In the genomic region with DNA sequence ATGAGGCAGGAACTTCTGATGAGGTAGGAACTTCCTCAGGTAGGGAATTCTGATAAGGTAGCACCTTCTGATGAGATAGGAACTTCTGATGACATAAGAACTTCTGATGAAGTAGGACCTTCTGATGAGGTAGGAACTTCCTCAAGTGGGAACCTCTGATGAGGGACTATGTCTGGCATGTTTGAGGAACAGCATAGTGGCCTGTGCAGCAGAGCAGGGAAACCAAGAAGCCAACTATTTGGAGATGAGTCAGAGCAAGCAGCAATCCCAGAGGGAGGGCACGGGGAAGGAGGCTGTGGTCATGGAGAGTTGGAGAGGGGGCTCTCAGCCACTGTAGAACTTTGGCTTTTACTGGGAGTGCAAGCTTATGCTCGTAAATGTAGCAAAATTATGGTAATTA, we compare ENCODE assay signal across 21 cellular contexts.
DNase-seq lines count a peak whose midpoint lies in the region; ATAC-seq, FAIRE-seq and TF ChIP-seq lines count a peak whose summit lies in the region.
"Had no signal": no experiment of that assay in that cellular context is flagged by ENCODE, and none has a peak within 500 bp of the region (broad histone marks: within the 10 kb centered on the region; RNA-seq: fewer than 3 reads in every experiment).

No MANE protein-coding gene starts in this region.

- no peak for FAIRE-seq in HepG2 (lab: Jason Lieb, UNC)
- FAIRE-seq: A204.1, RCC 7860 had no signal

- peaks cover 1 to 13% of the 10 kb centered on the region in 2 donors for H3K9me3 Mint-ChIP-seq in effector memory CD8-positive, alpha-beta T cell

- TF ChIP-seq POLR2A in HepG2 (IDR thresholded peaks at IDR 0.05; ENCODE audit: insufficient read depth in 1 of 2, low read depth in 2 of 2, low read length in 2 of 2) (no peak), right lobe of liver (IDR thresholded peaks at IDR 0.05) (no peak)

- no peak for DNase-seq in HepG2 (ENCODE audit: low spot score)
- no peak for DNase-seq in right lobe of liver
- DNase-seq in NCI-H146 (lab: John Stamatoyannopoulos, UW): peak; percentile 39
- no peak for DNase-seq in effector memory CD8-positive, alpha-beta T cell
- DNase-seq in occipital lobe (lab: John Stamatoyannopoulos, UW): no peak
- DNase-seq in SIG-M5 treated with dmso at 0.1 percent for 504 hours (lab: John Stamatoyannopoulos, UW; ENCODE audit: unreplicated experiment): no peak
- DNase-seq in COR-L47 (lab: John Stamatoyannopoulos, UW): no peak
- DNase-seq: BE2C, NCI-H1092 treated with DMSO at 0.1 percent for 48 hours, NCI-H1436 treated with DMSO at 0.1 percent for 48 hours, NCI-H2029 treated with DMSO at 0.1 percent for 48 hours, NCI-H226, NCI-H510A treated with DMSO at 0.1 percent for 48 hours, NCI-H82, SW 1271 had no signal

- POLR2A ChIA-PET in HepG2 (lab: Yijun Ruan, JAX): no interaction called here

- TF ChIP-seq RAD21 in HepG2 (CRISPR knock-in tag; IDR thresholded peaks at IDR 0.05): no peak

- TF ChIP-seq CTCF in HepG2 (CRISPR knock-in tag; IDR thresholded peaks at IDR 0.05) (no peak), right lobe of liver (IDR thresholded peaks at IDR 0.05) (no peak)

- H3K27me3 ChIP-seq in HepG2 (ENCODE audit: control insufficient read depth in 1 of 2, insufficient read depth in 2 of 2, low read length in 2 of 2): no peaks in the 10 kb centered on the region
- no peaks in the 10 kb centered on the region for H3K27me3 ChIP-seq in right lobe of liver
- H3K27me3 ChIP-seq: BE2C had no signal

- no peaks in the 10 kb centered on the region for H3K4me1 ChIP-seq in HepG2 (ENCODE audit: insufficient read depth, low read length)
- H3K4me1 ChIP-seq in right lobe of liver: no peaks in the 10 kb centered on the region
- H3K4me1 ChIP-seq: BE2C, HAP-1 had no signal

- no peak overlapping the region for H3K4me3 Mint-ChIP-seq in effector memory CD8-positive, alpha-beta T cell
- H3K4me3 Mint-ChIP-seq: CD4-positive, CD25-positive, alpha-beta regulatory T cell; GM23338 had no signal

- no peak for TF ChIP-seq EP300 in HepG2 (IDR thresholded peaks at IDR 0.05; ENCODE audit: low read depth in 2 of 2, low read length in 2 of 2)
- TF ChIP-seq EP300 in HepG2 (CRISPR knock-in tag; IDR thresholded peaks at IDR 0.05; ENCODE audit: borderline replicate concordance): no peak

- peaks cover 3 to 22% of the 10 kb centered on the region in 2 donors for H3K4me1 Mint-ChIP-seq in effector memory CD8-positive, alpha-beta T cell (ENCODE audit: low read depth in 2 of 2)
- H3K4me1 Mint-ChIP-seq: CD4-positive, CD25-positive, alpha-beta regulatory T cell had no signal

- ATAC-seq in HepG2 (no peak), right lobe of liver (no peak)
- ATAC-seq in effector memory CD8-positive, alpha-beta T cell (replicated peaks): no peak
- ATAC-seq: GM23338, Right ventricle myocardium inferior had no signal

- no peak overlapping the region for H3K27ac ChIP-seq in HepG2 (ENCODE audit: extremely low read length, insufficient read depth, low read length)
- H3K27ac ChIP-seq in right lobe of liver: no peak overlapping the region

- no TSS peak for BruUV-seq in HepG2 (replicated peaks; lab: Mats Ljungman, UMichigan)

- in situ Hi-C loops in HepG2 (cut with HindIII; ENCODE audit: extremely low pct_ligation_motif_present, low pct_unique_long_range_greater_than_20kb): no loop called here

- H3K4me2 ChIP-seq in HepG2 (ENCODE audit: low read depth, low read length): no peak overlapping the region
- H3K4me2 ChIP-seq: GM23338 had no signal

- H3K79me2 ChIP-seq in HepG2 (ENCODE audit: insufficient read depth, low read length): no peaks in the 10 kb centered on the region

- no peak overlapping the region for H3K9ac ChIP-seq in HepG2 (ENCODE audit: insufficient read depth, low read depth, low read length)

- intact Hi-C loops in HepG2 (cut with micrococcal nuclease; ENCODE audit: unreplicated experiment) (loop anchor here (2.0 kb wide), 1 partner anchor 52 kb away; no protein-coding TSS in a partner anchor), right lobe of liver (cut with DNase I) (no loop called here)

- H3K36me3 ChIP-seq in HepG2 (replicated peaks in 1 of 2; ENCODE audit: control insufficient read depth in 1 of 2, insufficient read depth in 2 of 2, low read length in 2 of 2) (no peaks in the 10 kb centered on the region), right lobe of liver (no peaks in the 10 kb centered on the region)
- H3K36me3 ChIP-seq: BE2C, HAP-1 had no signal

- H3K36me3 Mint-ChIP-seq in effector memory CD8-positive, alpha-beta T cell (ENCODE audit: insufficient read depth): peaks cover 2% of the 10 kb centered on the region
- H3K36me3 Mint-ChIP-seq: CD4-positive, CD25-positive, alpha-beta regulatory T cell had no signal

- peak overlapping the region; percentile 14 to 15 for H3K27ac Mint-ChIP-seq in effector memory CD8-positive, alpha-beta T cell
- H3K27ac Mint-ChIP-seq: CD4-positive, CD25-positive, alpha-beta regulatory T cell; GM23338 had no signal

- CTCF ChIA-PET in HepG2 (lab: Yijun Ruan, JAX; ENCODE audit: low intra/inter-chr PET ratio, low total read pairs): interaction anchor here (1.5 kb wide), 1 partner anchor 384 kb away, joined by 6 read pairs; no protein-coding TSS in a partner anchor

- H3K27me3 Mint-ChIP-seq in effector memory CD8-positive, alpha-beta T cell: no peaks in the 10 kb centered on the region

- H2AFZ ChIP-seq in HepG2 (ENCODE audit: low read length): no peak overlapping the region

- WGBS in HepG2 (ENCODE audit: low lambda C conversion rate): 6% methylated on average over 2 of the region's 2 CpGs
- WGBS in right lobe of liver (ENCODE audit: insufficient coverage, low coverage, low lambda C conversion rate, missing lambda C conversion rate): 75% methylated on average over 1 of the region's 2 CpGs

- no peaks in the 10 kb centered on the region for H3K9me3 ChIP-seq in HepG2 (ENCODE audit: low read length)
- H3K9me3 ChIP-seq in right lobe of liver: no peaks in the 10 kb centered on the region
- H3K9me3 ChIP-seq: BE2C had no signal

- no peaks in the 10 kb centered on the region for H4K20me1 ChIP-seq in HepG2 (ENCODE audit: insufficient read depth, low read length)

- H3K4me3 ChIP-seq in HepG2 (replicated peaks in 1 of 3; ENCODE audit: insufficient read depth in 1 of 3, low read depth in 2 of 3, low read length in 3 of 3) (no peak overlapping the region), right lobe of liver (no peak overlapping the region)
- H3K4me3 ChIP-seq: GM23338, HAP-1 had no signal

TF ChIP-seq in HepG2, 621 proteins besides CTCF, POLR2A, EP300 and RAD21:
- TF ChIP-seq, protein P1, sequence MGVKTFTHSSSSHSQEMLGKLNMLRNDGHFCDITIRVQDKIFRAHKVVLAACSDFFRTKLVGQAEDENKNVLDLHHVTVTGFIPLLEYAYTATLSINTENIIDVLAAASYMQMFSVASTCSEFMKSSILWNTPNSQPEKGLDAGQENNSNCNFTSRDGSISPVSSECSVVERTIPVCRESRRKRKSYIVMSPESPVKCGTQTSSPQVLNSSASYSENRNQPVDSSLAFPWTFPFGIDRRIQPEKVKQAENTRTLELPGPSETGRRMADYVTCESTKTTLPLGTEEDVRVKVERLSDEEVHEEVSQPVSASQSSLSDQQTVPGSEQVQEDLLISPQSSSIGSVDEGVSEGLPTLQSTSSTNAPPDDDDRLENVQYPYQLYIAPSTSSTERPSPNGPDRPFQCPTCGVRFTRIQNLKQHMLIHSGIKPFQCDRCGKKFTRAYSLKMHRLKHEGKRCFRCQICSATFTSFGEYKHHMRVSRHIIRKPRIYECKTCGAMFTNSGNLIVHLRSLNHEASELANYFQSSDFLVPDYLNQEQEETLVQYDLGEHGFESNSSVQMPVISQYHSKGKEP (CRISPR knock-in tag; IDR thresholded peaks at IDR 0.05): no peak
- TF ChIP-seq CREB1 (IDR thresholded peaks at IDR 0.05) (peak; percentile 0; the same call in 1 of the 2 replicates), CREB1 (CRISPR knock-in tag; IDR thresholded peaks at IDR 0.05) (no peak)
